1 cellular context compared by ENCODE assay signal in genomic region chr15:75032391-75032790, GRCh38.
TF ChIP-seq lines count a peak whose summit lies in the region.

No MANE protein-coding gene starts in this region.

TF ChIP-seq in endothelial cell of umbilical vein, 7 proteins besides CTCF, POLR2A, EP300 and RAD21 (continued from another document):
- TF ChIP-seq POLR2AphosphoS5 (IDR thresholded peaks at IDR 0.05; ENCODE audit: insufficient read depth, low read depth, low read length), result no peak
